ENCODE assay signal across 1 cellular context in genomic region chr12:9700606-9700956, GRCh38.
TF ChIP-seq lines count a peak whose summit lies in the region.

No MANE protein-coding gene starts in this region.

TF ChIP-seq in SK-N-SH treated with all-trans-retinoic acid at 6 μM for 48 hours, 23 proteins besides CTCF, POLR2A, EP300 and RAD21 (continued from another document):
- TF ChIP-seq ZNF70 (CRISPR knock-in tag; IDR thresholded peaks at IDR 0.05) (no peak), OSR1 (CRISPR knock-in tag; IDR thresholded peaks at IDR 0.05) (no peak), ESRRG (CRISPR knock-in tag; IDR thresholded peaks at IDR 0.05) (no peak), ZC3H10 (CRISPR knock-in tag; IDR thresholded peaks at IDR 0.05) (no peak)
TF ChIP-seq in SK-N-SH treated with all-trans-retinoic acid at 6 μM for 48 hours: peak in this region for 0.
